Comparison of ENCODE assay signal across 6 cellular contexts in the genomic region with DNA sequence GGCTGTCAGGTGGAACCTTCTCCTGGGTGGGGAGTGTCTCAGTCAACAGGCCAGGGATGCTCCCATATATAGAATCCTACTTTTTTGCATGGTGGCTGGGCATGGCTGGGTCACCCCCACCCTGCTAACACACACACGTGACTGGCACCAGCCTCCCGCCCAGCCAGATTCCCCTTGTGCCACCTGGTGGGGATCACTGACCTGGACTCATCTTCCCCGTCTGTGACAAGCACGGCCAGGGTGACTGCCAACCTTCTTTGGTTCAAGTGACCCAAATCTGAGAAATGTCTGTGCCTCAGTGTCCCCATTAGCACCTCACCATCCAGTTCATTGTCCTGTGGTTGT. TPM values are rescaled to one million over a fixed set of nuclear protein-coding genes. Genes with fewer than 3 reads are reported as not detected.
DNase-seq lines count a peak whose midpoint lies in the region; ATAC-seq and TF ChIP-seq lines count a peak whose summit lies in the region.

No MANE protein-coding gene starts in this region.

- no peaks in the 10 kb centered on the region for H3K9me3 ChIP-seq in Loucy (ENCODE audit: insufficient read depth, low read depth, low read length)

- H3K27me3 ChIP-seq in Loucy (ENCODE audit: insufficient read depth, low read length, poor library complexity, severe bottlenecking): no peaks in the 10 kb centered on the region

- peak overlapping the region; percentile 96 for H3K4me2 ChIP-seq in Loucy (ENCODE audit: low read depth, low read length, poor library complexity, severe bottlenecking)

- ATAC-seq in esophagus mucosa (peak; percentile 14), HG02759 (IDR thresholded peaks at IDR 0.05; ENCODE audit: unreplicated experiment) (no peak)
- peak; percentile 2 for ATAC-seq in stimulated activated effector memory CD8-positive, alpha-beta T cell treated with anti-CD3 and anti-CD28 coated beads, Interleukin-12 subunit alpha, Interleukin-12 subunit beta, amount 100 ng/mL, for 72 hours

- POLR2A ChIA-PET in AG04449 (lab: Yijun Ruan, JAX): no interaction called here

- DNase-seq in AG04449 (ENCODE audit: low read depth, low spot score) (no peak), NCI-H510A treated with DMSO at 0.1 percent for 48 hours (lab: John Stamatoyannopoulos, UW) (no peak)
- DNase-seq in stimulated activated effector memory CD8-positive, alpha-beta T cell treated with anti-CD3 and anti-CD28 coated beads, Interleukin-12 subunit alpha, Interleukin-12 subunit beta, amount 100 ng/mL, for 72 hours (ENCODE audit: low spot score in 2 of 2): no peak

- H3K4me1 ChIP-seq in Loucy (ENCODE audit: insufficient read depth, low read length, poor library complexity, severe bottlenecking): peaks cover 30% of the 10 kb centered on the region

- H3K79me2 ChIP-seq in Loucy (ENCODE audit: insufficient read depth, low read length): peaks cover 61% of the 10 kb centered on the region

- H3K9me2 ChIP-seq in Loucy (replicated peaks; ENCODE audit: low read depth, low read length): no peaks in the 10 kb centered on the region

- peak overlapping the region; percentile 89 for H3K27ac Mint-ChIP-seq in stimulated activated effector memory CD8-positive, alpha-beta T cell treated with anti-CD3 and anti-CD28 coated beads, Interleukin-12 subunit alpha, Interleukin-12 subunit beta, amount 100 ng/mL, for 72 hours

- CTCF ChIA-PET in AG04449 (lab: Yijun Ruan, JAX): interaction anchor here (0.6 to 1.0 kb wide), 2 partner anchors 298 to 553 kb away, joined by 3 read pairs; partner anchors contain the start of gene ASF1B

- peak overlapping the region; percentile 89 for H3K9ac ChIP-seq in Loucy (ENCODE audit: low read depth, low read length, poor library complexity, severe bottlenecking)

- peak overlapping the region; percentile 70 for H3K4me3 ChIP-seq in AG04449 (ENCODE audit: low read depth, low read length)
- peak overlapping the region; percentile 93 for H3K4me3 ChIP-seq in Loucy (ENCODE audit: low read length, poor library complexity, severe bottlenecking)

- H3K36me3 ChIP-seq in Loucy (ENCODE audit: insufficient read depth, low read length): no peaks in the 10 kb centered on the region

- H3F3A ChIP-seq in Loucy (ENCODE audit: low read depth): no peaks in the 10 kb centered on the region

- peaks cover 21% of the 10 kb centered on the region for H4K20me1 ChIP-seq in Loucy (ENCODE audit: insufficient read depth, low read length, poor library complexity, severe bottlenecking)

- peak overlapping the region; percentile 76 for H3K4me3 Mint-ChIP-seq in stimulated activated effector memory CD8-positive, alpha-beta T cell treated with anti-CD3 and anti-CD28 coated beads, Interleukin-12 subunit alpha, Interleukin-12 subunit beta, amount 100 ng/mL, for 72 hours

- peaks cover 5% of the 10 kb centered on the region for H3K36me3 Mint-ChIP-seq in stimulated activated effector memory CD8-positive, alpha-beta T cell treated with anti-CD3 and anti-CD28 coated beads, Interleukin-12 subunit alpha, Interleukin-12 subunit beta, amount 100 ng/mL, for 72 hours

- peak overlapping the region; percentile 84; the same call in 1 of the 2 replicates for H2AFZ ChIP-seq in Loucy (ENCODE audit: low read length)

- peaks cover 39% of the 10 kb centered on the region for H3K4me1 Mint-ChIP-seq in stimulated activated effector memory CD8-positive, alpha-beta T cell treated with anti-CD3 and anti-CD28 coated beads, Interleukin-12 subunit alpha, Interleukin-12 subunit beta, amount 100 ng/mL, for 72 hours

- H3K9me3 Mint-ChIP-seq in stimulated activated effector memory CD8-positive, alpha-beta T cell treated with anti-CD3 and anti-CD28 coated beads, Interleukin-12 subunit alpha, Interleukin-12 subunit beta, amount 100 ng/mL, for 72 hours: no peaks in the 10 kb centered on the region

- TF ChIP-seq CTCF in AG04449 (IDR thresholded peaks at IDR 0.05; ENCODE audit: insufficient read depth, low read length, missing control alignments) (no peak), Loucy (conservative IDR thresholded peaks at IDR 0.05; ENCODE audit: low read length) (no peak)

RNA-seq across cellular contexts. Expression of gene PKN1, which starts 1.0 kb away (rescaled TPM):
- 10.5 TPM for total RNA-seq in esophagus mucosa

RNA-seq across cellular contexts. Expression of gene DDX39A, which starts 15.0 kb away (rescaled TPM):
- 59.6 TPM for total RNA-seq in esophagus mucosa

RNA-seq across cellular contexts. Expression of gene PTGER1, which starts 41.0 kb away (rescaled TPM):
- 0.44 TPM for total RNA-seq in esophagus mucosa

RNA-seq across cellular contexts. Expression of gene ADGRE5, which starts 52.9 kb away (rescaled TPM):
- 4.8 TPM for total RNA-seq in esophagus mucosa
